In the genomic region with DNA sequence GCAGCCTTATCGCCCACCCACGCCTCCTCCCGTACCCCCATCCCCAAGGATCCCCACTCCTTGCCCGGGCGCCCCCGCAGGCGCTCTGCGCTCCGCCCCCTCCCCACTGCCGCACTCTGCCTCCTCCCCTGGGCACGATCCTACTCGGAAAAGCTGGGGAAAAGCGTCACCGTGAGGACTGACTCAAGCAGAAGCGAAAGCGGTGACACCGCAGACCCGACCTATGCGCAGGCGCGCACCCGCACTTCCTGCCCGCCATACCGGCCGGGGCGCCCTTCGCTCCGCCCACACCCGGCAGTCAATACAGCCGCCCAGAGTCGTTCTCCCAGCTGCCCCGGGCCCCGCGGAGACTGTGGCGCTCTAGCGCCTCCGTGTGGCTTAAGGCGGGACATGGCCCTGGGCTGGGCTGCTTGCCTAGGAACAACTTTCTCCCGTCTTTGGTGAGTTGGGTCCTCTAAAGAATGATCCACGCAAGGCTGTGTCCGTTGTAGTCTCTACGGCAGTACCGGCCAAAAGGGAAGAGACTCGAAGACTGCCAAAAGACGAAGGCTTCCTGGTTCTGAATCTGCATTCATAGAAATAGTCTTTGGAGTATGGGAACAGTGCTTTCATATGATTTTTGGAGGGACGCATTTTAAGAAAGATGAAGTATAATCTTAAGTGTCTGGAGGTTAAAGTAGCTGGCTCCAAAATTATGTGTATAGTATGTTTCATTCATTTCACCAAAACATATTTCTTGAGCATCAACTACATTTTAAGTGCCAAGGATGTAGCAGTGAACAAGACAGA, we compare ENCODE assay signal across 1 cellular context.
TF ChIP-seq lines count a peak whose summit lies in the region.

A gene (minus strand): TSS at position 207 of the 789 bp plus-strand sequence. CDS start 7,432 bp downstream, outside the sequence.

TF ChIP-seq in K562, 482 proteins besides CTCF, POLR2A, EP300 and RAD21 (continued from another document and continues in another):
- TF ChIP-seq, protein P1, sequence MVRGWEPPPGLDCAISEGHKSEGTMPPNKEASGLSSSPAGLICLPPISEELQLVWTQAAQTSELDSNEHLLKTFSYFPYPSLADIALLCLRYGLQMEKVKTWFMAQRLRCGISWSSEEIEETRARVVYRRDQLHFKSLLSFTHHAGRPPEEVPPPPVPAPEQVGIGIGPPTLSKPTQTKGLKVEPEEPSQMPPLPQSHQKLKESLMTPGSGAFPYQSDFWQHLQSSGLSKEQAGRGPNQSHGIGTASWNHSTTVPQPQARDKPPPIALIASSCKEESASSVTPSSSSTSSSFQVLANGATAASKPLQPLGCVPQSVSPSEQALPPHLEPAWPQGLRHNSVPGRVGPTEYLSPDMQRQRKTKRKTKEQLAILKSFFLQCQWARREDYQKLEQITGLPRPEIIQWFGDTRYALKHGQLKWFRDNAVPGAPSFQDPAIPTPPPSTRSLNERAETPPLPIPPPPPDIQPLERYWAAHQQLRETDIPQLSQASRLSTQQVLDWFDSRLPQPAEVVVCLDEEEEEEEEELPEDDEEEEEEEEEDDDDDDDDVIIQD (CRISPR knock-in tag; IDR thresholded peaks at IDR 0.05): no peak
- TF ChIP-seq, protein P2, sequence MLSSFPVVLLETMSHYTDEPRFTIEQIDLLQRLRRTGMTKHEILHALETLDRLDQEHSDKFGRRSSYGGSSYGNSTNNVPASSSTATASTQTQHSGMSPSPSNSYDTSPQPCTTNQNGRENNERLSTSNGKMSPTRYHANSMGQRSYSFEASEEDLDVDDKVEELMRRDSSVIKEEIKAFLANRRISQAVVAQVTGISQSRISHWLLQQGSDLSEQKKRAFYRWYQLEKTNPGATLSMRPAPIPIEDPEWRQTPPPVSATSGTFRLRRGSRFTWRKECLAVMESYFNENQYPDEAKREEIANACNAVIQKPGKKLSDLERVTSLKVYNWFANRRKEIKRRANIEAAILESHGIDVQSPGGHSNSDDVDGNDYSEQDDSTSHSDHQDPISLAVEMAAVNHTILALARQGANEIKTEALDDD (IDR thresholded peaks at IDR 0.05): no peak
- TF ChIP-seq DMBX1 (CRISPR knock-in tag; IDR thresholded peaks at IDR 0.05; ENCODE audit: borderline replicate concordance): no peak
- no peak for TF ChIP-seq HDAC6 (IDR thresholded peaks at IDR 0.05; ENCODE audit: low read depth, low read length)
- no peak for TF ChIP-seq ELF4 (CRISPR knock-in tag; IDR thresholded peaks at IDR 0.05)
- no peak for TF ChIP-seq KDM2B (CRISPR knock-in tag; IDR thresholded peaks at IDR 0.05)
- TF ChIP-seq, protein P3, sequence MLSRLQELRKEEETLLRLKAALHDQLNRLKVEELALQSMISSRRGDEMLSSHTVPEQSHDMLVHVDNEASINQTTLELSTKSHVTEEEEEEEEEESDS (CRISPR knock-in tag; IDR thresholded peaks at IDR 0.05): no peak
- no peak for TF ChIP-seq PHTF2 (CRISPR knock-in tag; IDR thresholded peaks at IDR 0.05)
- TF ChIP-seq, protein P4, sequence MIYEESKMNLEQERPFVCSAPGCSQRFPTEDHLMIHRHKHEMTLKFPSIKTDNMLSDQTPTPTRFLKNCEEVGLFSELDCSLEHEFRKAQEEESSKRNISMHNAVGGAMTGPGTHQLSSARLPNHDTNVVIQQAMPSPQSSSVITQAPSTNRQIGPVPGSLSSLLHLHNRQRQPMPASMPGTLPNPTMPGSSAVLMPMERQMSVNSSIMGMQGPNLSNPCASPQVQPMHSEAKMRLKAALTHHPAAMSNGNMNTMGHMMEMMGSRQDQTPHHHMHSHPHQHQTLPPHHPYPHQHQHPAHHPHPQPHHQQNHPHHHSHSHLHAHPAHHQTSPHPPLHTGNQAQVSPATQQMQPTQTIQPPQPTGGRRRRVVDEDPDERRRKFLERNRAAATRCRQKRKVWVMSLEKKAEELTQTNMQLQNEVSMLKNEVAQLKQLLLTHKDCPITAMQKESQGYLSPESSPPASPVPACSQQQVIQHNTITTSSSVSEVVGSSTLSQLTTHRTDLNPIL (CRISPR knock-in tag; IDR thresholded peaks at IDR 0.05): no peak
- TF ChIP-seq ZC3H4 (CRISPR knock-in tag; IDR thresholded peaks at IDR 0.05; ENCODE audit: borderline replicate concordance): no peak
- no peak for TF ChIP-seq BRD9 (IDR thresholded peaks at IDR 0.05; ENCODE audit: low read depth, partially characterized antibody)
- TF ChIP-seq SP2 (IDR thresholded peaks at IDR 0.05; ENCODE audit: extremely low read depth, low read depth, low read length, poor library complexity, severe bottlenecking): peak; percentile 21
- peak; percentile 86 for TF ChIP-seq SUPT5H (IDR thresholded peaks at IDR 0.05)
- no peak for TF ChIP-seq LEF1 (IDR thresholded peaks at IDR 0.05)
- TF ChIP-seq, protein P5, sequence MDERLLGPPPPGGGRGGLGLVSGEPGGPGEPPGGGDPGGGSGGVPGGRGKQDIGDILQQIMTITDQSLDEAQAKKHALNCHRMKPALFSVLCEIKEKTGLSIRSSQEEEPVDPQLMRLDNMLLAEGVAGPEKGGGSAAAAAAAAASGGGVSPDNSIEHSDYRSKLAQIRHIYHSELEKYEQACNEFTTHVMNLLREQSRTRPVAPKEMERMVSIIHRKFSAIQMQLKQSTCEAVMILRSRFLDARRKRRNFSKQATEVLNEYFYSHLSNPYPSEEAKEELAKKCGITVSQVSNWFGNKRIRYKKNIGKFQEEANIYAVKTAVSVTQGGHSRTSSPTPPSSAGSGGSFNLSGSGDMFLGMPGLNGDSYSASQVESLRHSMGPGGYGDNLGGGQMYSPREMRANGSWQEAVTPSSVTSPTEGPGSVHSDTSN (CRISPR knock-in tag; IDR thresholded peaks at IDR 0.05; ENCODE audit: low read depth): no peak
- TF ChIP-seq, protein P5 (tag; conservative IDR thresholded peaks at IDR 0.05; ENCODE audit: low read depth): no peak
- TF ChIP-seq, protein P6, sequence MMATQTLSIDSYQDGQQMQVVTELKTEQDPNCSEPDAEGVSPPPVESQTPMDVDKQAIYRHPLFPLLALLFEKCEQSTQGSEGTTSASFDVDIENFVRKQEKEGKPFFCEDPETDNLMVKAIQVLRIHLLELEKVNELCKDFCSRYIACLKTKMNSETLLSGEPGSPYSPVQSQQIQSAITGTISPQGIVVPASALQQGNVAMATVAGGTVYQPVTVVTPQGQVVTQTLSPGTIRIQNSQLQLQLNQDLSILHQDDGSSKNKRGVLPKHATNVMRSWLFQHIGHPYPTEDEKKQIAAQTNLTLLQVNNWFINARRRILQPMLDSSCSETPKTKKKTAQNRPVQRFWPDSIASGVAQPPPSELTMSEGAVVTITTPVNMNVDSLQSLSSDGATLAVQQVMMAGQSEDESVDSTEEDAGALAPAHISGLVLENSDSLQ (IDR thresholded peaks at IDR 0.05): peak; percentile 57; the same call in 1 of the 2 replicates
- TF ChIP-seq DPF2 (IDR thresholded peaks at IDR 0.05): no peak
- TF ChIP-seq FOXJ2 (tag; IDR thresholded peaks at IDR 0.05): no peak
- no peak for TF ChIP-seq PCBP1 (IDR thresholded peaks at IDR 0.05; ENCODE audit: low read depth, low read length, poor library complexity, severe bottlenecking)
- 0 out of 4 replicates have a peak, but pooled peaks of 1 of the 2 experiments have one; percentile 70 for TF ChIP-seq TEAD1 (CRISPR knock-in tag; IDR thresholded peaks at IDR 0.05)
- TF ChIP-seq, protein P7, sequence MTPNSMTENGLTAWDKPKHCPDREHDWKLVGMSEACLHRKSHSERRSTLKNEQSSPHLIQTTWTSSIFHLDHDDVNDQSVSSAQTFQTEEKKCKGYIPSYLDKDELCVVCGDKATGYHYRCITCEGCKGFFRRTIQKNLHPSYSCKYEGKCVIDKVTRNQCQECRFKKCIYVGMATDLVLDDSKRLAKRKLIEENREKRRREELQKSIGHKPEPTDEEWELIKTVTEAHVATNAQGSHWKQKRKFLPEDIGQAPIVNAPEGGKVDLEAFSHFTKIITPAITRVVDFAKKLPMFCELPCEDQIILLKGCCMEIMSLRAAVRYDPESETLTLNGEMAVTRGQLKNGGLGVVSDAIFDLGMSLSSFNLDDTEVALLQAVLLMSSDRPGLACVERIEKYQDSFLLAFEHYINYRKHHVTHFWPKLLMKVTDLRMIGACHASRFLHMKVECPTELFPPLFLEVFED (CRISPR knock-in tag; conservative IDR thresholded peaks at IDR 0.05): no peak
- TF ChIP-seq RBM14 (IDR thresholded peaks at IDR 0.05; ENCODE audit: borderline replicate concordance, insufficient read depth, low read depth, low read length): no peak
- TF ChIP-seq ILK (tag; IDR thresholded peaks at IDR 0.05; ENCODE audit: borderline replicate concordance, low read depth): no peak
- TF ChIP-seq, protein P8, sequence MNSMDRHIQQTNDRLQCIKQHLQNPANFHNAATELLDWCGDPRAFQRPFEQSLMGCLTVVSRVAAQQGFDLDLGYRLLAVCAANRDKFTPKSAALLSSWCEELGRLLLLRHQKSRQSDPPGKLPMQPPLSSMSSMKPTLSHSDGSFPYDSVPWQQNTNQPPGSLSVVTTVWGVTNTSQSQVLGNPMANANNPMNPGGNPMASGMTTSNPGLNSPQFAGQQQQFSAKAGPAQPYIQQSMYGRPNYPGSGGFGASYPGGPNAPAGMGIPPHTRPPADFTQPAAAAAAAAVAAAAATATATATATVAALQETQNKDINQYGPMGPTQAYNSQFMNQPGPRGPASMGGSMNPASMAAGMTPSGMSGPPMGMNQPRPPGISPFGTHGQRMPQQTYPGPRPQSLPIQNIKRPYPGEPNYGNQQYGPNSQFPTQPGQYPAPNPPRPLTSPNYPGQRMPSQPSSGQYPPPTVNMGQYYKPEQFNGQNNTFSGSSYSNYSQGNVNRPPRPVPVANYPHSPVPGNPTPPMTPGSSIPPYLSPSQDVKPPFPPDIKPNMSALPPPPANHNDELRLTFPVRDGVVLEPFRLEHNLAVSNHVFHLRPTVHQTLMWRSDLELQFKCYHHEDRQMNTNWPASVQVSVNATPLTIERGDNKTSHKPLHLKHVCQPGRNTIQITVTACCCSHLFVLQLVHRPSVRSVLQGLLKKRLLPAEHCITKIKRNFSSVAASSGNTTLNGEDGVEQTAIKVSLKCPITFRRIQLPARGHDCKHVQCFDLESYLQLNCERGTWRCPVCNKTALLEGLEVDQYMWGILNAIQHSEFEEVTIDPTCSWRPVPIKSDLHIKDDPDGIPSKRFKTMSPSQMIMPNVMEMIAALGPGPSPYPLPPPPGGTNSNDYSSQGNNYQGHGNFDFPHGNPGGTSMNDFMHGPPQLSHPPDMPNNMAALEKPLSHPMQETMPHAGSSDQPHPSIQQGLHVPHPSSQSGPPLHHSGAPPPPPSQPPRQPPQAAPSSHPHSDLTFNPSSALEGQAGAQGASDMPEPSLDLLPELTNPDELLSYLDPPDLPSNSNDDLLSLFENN (IDR thresholded peaks at IDR 0.05; ENCODE audit: low read depth in 2 of 2, low read length in 2 of 2): no peak
- no peak for TF ChIP-seq TAF9B (IDR thresholded peaks at IDR 0.05; ENCODE audit: partially characterized antibody)
- TF ChIP-seq MAFG (tag; conservative IDR thresholded peaks at IDR 0.05): no peak
- TF ChIP-seq, protein P9, sequence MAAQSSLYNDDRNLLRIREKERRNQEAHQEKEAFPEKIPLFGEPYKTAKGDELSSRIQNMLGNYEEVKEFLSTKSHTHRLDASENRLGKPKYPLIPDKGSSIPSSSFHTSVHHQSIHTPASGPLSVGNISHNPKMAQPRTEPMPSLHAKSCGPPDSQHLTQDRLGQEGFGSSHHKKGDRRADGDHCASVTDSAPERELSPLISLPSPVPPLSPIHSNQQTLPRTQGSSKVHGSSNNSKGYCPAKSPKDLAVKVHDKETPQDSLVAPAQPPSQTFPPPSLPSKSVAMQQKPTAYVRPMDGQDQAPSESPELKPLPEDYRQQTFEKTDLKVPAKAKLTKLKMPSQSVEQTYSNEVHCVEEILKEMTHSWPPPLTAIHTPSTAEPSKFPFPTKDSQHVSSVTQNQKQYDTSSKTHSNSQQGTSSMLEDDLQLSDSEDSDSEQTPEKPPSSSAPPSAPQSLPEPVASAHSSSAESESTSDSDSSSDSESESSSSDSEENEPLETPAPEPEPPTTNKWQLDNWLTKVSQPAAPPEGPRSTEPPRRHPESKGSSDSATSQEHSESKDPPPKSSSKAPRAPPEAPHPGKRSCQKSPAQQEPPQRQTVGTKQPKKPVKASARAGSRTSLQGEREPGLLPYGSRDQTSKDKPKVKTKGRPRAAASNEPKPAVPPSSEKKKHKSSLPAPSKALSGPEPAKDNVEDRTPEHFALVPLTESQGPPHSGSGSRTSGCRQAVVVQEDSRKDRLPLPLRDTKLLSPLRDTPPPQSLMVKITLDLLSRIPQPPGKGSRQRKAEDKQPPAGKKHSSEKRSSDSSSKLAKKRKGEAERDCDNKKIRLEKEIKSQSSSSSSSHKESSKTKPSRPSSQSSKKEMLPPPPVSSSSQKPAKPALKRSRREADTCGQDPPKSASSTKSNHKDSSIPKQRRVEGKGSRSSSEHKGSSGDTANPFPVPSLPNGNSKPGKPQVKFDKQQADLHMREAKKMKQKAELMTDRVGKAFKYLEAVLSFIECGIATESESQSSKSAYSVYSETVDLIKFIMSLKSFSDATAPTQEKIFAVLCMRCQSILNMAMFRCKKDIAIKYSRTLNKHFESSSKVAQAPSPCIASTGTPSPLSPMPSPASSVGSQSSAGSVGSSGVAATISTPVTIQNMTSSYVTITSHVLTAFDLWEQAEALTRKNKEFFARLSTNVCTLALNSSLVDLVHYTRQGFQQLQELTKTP (IDR thresholded peaks at IDR 0.05; ENCODE audit: low read depth in 1 of 2, partially characterized antibody in 2 of 2): peak in 1 of 2 experiments; percentile 78
- TF ChIP-seq SMAD2 (IDR thresholded peaks at IDR 0.05; ENCODE audit: low read depth, low read length): no peak
- TF ChIP-seq, protein P10, sequence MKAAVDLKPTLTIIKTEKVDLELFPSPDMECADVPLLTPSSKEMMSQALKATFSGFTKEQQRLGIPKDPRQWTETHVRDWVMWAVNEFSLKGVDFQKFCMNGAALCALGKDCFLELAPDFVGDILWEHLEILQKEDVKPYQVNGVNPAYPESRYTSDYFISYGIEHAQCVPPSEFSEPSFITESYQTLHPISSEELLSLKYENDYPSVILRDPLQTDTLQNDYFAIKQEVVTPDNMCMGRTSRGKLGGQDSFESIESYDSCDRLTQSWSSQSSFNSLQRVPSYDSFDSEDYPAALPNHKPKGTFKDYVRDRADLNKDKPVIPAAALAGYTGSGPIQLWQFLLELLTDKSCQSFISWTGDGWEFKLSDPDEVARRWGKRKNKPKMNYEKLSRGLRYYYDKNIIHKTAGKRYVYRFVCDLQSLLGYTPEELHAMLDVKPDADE (conservative IDR thresholded peaks at IDR 0.05; ENCODE audit: control insufficient read depth, low read depth, low read length): 0 out of 2 replicates have a peak, but pooled peaks have one; percentile 5
- TF ChIP-seq CREB1 (IDR thresholded peaks at IDR 0.05): peak; percentile 68
- 0 out of 2 replicates have a peak, but pooled peaks have one; percentile 36 for TF ChIP-seq CREB1 (CRISPR knock-in tag; IDR thresholded peaks at IDR 0.05)
- no peak for TF ChIP-seq POLR3G (IDR thresholded peaks at IDR 0.05; ENCODE audit: extremely low read depth, insufficient read length, insufficient replicate concordance)
- TF ChIP-seq, protein P11, sequence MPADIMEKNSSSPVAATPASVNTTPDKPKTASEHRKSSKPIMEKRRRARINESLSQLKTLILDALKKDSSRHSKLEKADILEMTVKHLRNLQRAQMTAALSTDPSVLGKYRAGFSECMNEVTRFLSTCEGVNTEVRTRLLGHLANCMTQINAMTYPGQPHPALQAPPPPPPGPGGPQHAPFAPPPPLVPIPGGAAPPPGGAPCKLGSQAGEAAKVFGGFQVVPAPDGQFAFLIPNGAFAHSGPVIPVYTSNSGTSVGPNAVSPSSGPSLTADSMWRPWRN (IDR thresholded peaks at IDR 0.05; ENCODE audit: low read depth): no peak
- peak; percentile 84 for TF ChIP-seq POLR2AphosphoS5 (IDR thresholded peaks at IDR 0.05; ENCODE audit: control insufficient read depth, insufficient read depth, low read depth, low read length)
- no peak for TF ChIP-seq ZNF217 (CRISPR knock-in tag; IDR thresholded peaks at IDR 0.05)
- no peak for TF ChIP-seq ZNF444 (CRISPR knock-in tag; IDR thresholded peaks at IDR 0.05)
